8 cellular contexts compared by ENCODE assay signal in the genomic region with DNA sequence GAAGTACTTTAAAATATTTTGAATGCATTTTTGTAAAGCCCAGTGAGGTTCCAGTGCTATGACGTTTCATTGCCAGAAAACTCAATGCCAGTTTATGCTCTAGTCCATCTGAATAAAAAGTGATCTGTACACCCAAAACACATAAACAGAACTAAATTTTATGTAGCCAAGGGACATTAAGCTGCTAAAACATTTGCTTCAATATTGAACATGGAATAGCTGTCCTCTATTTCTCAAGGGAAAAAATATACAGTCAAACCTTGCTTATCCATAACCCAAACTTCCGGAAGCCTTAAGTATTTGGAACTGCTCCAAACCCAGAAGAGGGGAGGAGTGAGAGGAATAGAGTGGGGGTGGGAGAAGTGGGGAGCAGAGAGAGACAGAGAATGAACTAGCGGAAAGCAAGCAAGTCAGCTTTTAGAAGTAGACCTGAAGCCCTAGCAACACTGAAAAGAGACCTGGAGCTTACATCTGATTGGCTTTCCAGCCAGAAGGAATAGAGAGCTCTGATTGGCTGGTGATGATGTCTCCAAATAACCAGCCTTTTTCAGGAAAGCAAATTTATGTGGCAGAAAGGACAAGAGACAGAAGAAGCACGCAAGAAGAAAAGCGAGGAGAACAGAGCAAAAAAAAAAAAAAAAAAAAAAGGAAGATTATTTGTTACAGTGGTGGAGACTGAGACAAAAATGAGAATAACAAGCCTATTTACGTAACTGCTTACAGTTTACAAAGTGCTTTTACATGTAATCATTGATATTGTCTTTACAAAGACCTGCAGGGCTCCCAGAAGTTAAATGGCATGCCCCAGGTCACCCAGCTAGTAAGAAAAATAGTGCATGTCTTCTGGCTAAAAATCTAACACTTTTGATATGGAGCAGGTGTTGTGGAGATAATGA.
A peak's percentile ranks its signal among the peaks of the same experiment; 100 is the strongest.
DNase-seq lines count a peak whose midpoint lies in the region; ATAC-seq and TF ChIP-seq lines count a peak whose summit lies in the region.

No MANE protein-coding gene starts in this region.

- DNase-seq in CD4-positive, alpha-beta memory T cell: peak in 3 of 5 donors; percentile 4 to 31 (median 13)
- DNase-seq in anterior cingulate cortex (lab: John Stamatoyannopoulos, UW) (peak in 44 of 58 donors; percentile 3 to 86 (median 35)), right cardiac atrium (peak in 1 of 3 donors; percentile 15), skeletal muscle cell (ENCODE audit: low read depth) (peak; percentile 47), NCI-H446 treated with DMSO at 0.1 percent for 48 hours (lab: John Stamatoyannopoulos, UW) (no peak), CD14-positive monocyte (ENCODE audit: low spot score) (no peak)

- H3K27me3 ChIP-seq in CD4-positive, alpha-beta memory T cell (ENCODE audit: insufficient read depth, low read length): no peaks in the 10 kb centered on the region
- no peaks in the 10 kb centered on the region for H3K27me3 ChIP-seq in right cardiac atrium (ENCODE audit: control insufficient read depth, insufficient read depth)

- no peaks in the 10 kb centered on the region for H3K36me3 ChIP-seq in CD4-positive, alpha-beta memory T cell (ENCODE audit: insufficient read depth, low read length)
- H3K36me3 ChIP-seq in KOPT-K1 (ENCODE audit: insufficient read depth, low read length): peaks cover 8% of the 10 kb centered on the region; the same call in 1 of the 2 replicates

- intact Hi-C loops in CD4-positive, alpha-beta memory T cell (cut with micrococcal nuclease): loop anchor here (1.0 to 5.0 kb wide), 4 partner anchors 116 to 569 kb away; partner anchors contain the start of gene ATAD1
- intact Hi-C loops in right cardiac atrium (cut with DNase I): loop anchor here (5.0 to 10.0 kb wide), 5 partner anchors 142 to 532 kb away; partner anchors contain the start of genes KLLN (in 2 of the 4) and PTEN (in 2 of the 4)
- intact Hi-C loops in CD14-positive monocyte (cut with micrococcal nuclease): loop anchor here (5.0 to 10.0 kb wide), 2 partner anchors 522 to 525 kb away; partner anchors contain the start of genes KLLN (in 2 of the 2) and PTEN (in 2 of the 2)

- H3K4me3 Mint-ChIP-seq in CD4-positive, alpha-beta memory T cell: peak overlapping the region in 1 of 8 donors; percentile 6
- H3K4me3 Mint-ChIP-seq in CD14-positive monocyte: no peak overlapping the region

- H3K4me1 Mint-ChIP-seq in CD4-positive, alpha-beta memory T cell: peaks cover 17 to 25% (median 21%) of the 10 kb centered on the region in 4 donors
- peaks cover 16% of the 10 kb centered on the region for H3K4me1 Mint-ChIP-seq in CD14-positive monocyte

- H3K27ac ChIP-seq in CD4-positive, alpha-beta memory T cell (ENCODE audit: low read depth, low read length): peak overlapping the region; percentile 80
- peak overlapping the region; percentile 100 for H3K27ac ChIP-seq in KOPT-K1 (ENCODE audit: low read depth, low read length, poor library complexity, severe bottlenecking)
- H3K27ac ChIP-seq in right cardiac atrium (ENCODE audit: low read length): peak overlapping the region; percentile 72

- CTCF ChIA-PET in CD4-positive, alpha-beta memory T cell (lab: Charles Lee; ENCODE audit: partially characterized antibody): interaction anchor here (0.8 to 11.0 kb wide), 14 partner anchors 9 to 569 kb away, joined by 3 to 225 read pairs (median 6); partner anchors contain the start of genes ATAD1, KLLN and PTEN

- TF ChIP-seq CTCF in CD14-positive monocyte (IDR thresholded peaks at IDR 0.05): no peak

- H3K9me3 ChIP-seq in CD4-positive, alpha-beta memory T cell (ENCODE audit: control insufficient read depth in 1 of 2, low read length in 2 of 2): no peaks in the 10 kb centered on the region
- peaks cover 16% of the 10 kb centered on the region for H3K9me3 ChIP-seq in KOPT-K1 (ENCODE audit: insufficient read depth, low read length, poor library complexity, severe bottlenecking)
- H3K9me3 ChIP-seq in right cardiac atrium (ENCODE audit: control insufficient read depth, low read length): no peaks in the 10 kb centered on the region

- no peaks in the 10 kb centered on the region for H3K36me3 Mint-ChIP-seq in CD4-positive, alpha-beta memory T cell
- H3K36me3 Mint-ChIP-seq in CD14-positive monocyte: no peaks in the 10 kb centered on the region

- H3K27me3 Mint-ChIP-seq in CD4-positive, alpha-beta memory T cell: no peaks in the 10 kb centered on the region
- no peaks in the 10 kb centered on the region for H3K27me3 Mint-ChIP-seq in CD14-positive monocyte (ENCODE audit: low read depth in 3 of 3)

- peak; percentile 45 for ATAC-seq in GM21390 (IDR thresholded peaks at IDR 0.05; ENCODE audit: unreplicated experiment)
- ATAC-seq in right cardiac atrium: peak; percentile 93 to 96

- POLR2A ChIA-PET in CD4-positive, alpha-beta memory T cell (lab: Charles Lee; ENCODE audit: partially characterized antibody): interaction anchor here (1.0 to 10.0 kb wide), 6 partner anchors 9 to 525 kb away, joined by 3 to 158 read pairs (median 10); partner anchors contain the start of genes KLLN and PTEN

- no peak overlapping the region for H3K4me3 ChIP-seq in CD4-positive, alpha-beta memory T cell (ENCODE audit: low read length in 2 of 2)
- H3K4me3 ChIP-seq in right cardiac atrium (ENCODE audit: low read length) (peak overlapping the region; percentile 51), skeletal muscle cell (ENCODE audit: low read depth, low read length) (no peak overlapping the region)

- H3K27ac Mint-ChIP-seq in CD4-positive, alpha-beta memory T cell: no peak overlapping the region
- no peak overlapping the region for H3K27ac Mint-ChIP-seq in CD14-positive monocyte

- peaks cover 77% of the 10 kb centered on the region for H3K4me1 ChIP-seq in CD4-positive, alpha-beta memory T cell (ENCODE audit: insufficient read depth, low read length)
- H3K4me1 ChIP-seq in right cardiac atrium (ENCODE audit: control insufficient read depth, insufficient read depth, low read length): peaks cover 6% of the 10 kb centered on the region

- H3K9me3 Mint-ChIP-seq in CD4-positive, alpha-beta memory T cell: no peaks in the 10 kb centered on the region
- peaks cover 0 to 7% (median 3%) of the 10 kb centered on the region in 7 donors for H3K9me3 Mint-ChIP-seq in CD14-positive monocyte

- WGBS in right cardiac atrium: 16% methylated on average over 6 of the region's 6 CpGs

Comparison
In these comparisons a context has a peak if more than half of its experiments do, and no peak if none do; other contexts are left out.
1. DNase-seq: peak in CD4-positive, alpha-beta memory T cell (3 of 5), anterior cingulate cortex (44 of 58) and skeletal muscle cell (single experiment); none in NCI-H446 treated with DMSO at 0.1 percent for 48 hours (single experiment) and CD14-positive monocyte (single experiment).
2. Peak in every context shown above with its lines, with median percentiles within 50 percentile points of each other: H3K27ac ChIP-seq.